ENCODE assay signal across 7 cellular contexts in the genomic region with DNA sequence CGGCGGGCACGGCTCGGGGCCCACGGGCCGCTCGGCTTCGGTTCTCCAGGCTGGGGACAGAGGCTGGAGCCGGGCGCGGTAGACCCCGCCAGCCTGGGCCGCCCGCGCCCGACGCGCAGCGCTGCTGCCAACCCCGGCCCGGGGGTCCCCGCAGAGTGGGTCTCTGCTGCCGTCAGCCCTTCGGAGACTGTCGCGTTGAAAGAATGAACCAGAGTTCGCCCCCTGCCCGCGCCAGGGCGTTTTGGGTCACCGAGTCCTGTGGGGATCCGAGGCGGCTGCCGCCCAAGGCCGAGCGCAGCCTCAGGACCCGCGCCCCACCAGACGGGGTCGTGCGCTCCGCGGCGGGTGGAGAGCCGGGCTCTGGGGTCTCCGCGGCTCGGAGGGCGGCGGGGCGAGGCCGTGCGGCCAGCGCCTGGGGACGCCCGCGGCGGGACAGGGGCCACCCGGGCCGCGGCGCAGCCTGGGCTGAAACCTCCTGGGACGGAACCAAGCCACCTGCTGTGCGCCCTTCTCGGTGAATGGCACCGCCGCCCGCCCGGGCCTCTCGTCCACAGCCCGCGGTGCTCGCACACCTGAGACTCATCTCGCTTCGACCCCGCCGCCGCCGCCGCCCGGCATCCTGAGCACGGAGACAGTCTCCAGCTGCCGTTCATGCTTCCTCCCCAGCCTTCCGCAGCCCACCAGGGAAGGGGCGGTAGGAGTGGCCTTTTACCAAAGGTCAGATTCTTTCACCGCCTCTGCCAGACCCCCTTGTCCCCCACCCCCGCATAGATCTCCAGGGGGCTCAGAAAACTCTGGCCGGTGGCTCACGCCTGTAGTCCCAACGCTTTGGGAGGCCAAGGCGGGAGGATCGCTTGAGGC. TPM values are rescaled to one million over a fixed set of nuclear protein-coding genes. Genes with fewer than 3 reads are reported as not detected.
DNase-seq lines count a peak whose midpoint lies in the region; ATAC-seq and TF ChIP-seq lines count a peak whose summit lies in the region.

No MANE protein-coding gene starts in this region.

- peaks cover 0 to 52% (median 23%) of the 10 kb centered on the region in 3 donors for H3K27me3 ChIP-seq in psoas muscle (ENCODE audit: insufficient read depth in 3 of 3, low read length in 2 of 3)

- H3K4me1 ChIP-seq in psoas muscle, result no peaks in the 10 kb centered on the region

- H3K36me3 ChIP-seq in psoas muscle (ENCODE audit: insufficient read depth in 1 of 2, low read depth in 1 of 2), result peaks cover 5 to 25% of the 10 kb centered on the region in 2 donors

- no peak for TF ChIP-seq CTCF in HFF-Myc (IDR thresholded peaks at IDR 0.05; ENCODE audit: low read depth, low read length, missing control alignments)
- TF ChIP-seq CTCF in foreskin fibroblast (IDR thresholded peaks at IDR 0.05; ENCODE audit: low read depth, low read length), result no peak
- TF ChIP-seq CTCF in psoas muscle (IDR thresholded peaks at IDR 0.05), result no peak

- intact Hi-C loops in psoas muscle (cut with DNase I), result loop anchor here in 1 of 2 donors (10.0 kb wide), 1 partner anchor 279 kb away; no protein-coding TSS in a partner anchor

- H3K4me3 ChIP-seq in HFF-Myc (replicated peaks; ENCODE audit: low read depth, low read length), result peak overlapping the region; percentile 45
- H3K4me3 ChIP-seq in foreskin fibroblast (ENCODE audit: low read depth in 1 of 2, low read length in 2 of 2), result peak overlapping the region; percentile 27 to 31
- peak overlapping the region; percentile 71 for H3K4me3 ChIP-seq in psoas muscle

- no peak overlapping the region for H3K27ac ChIP-seq in psoas muscle

- DNase-seq in HFF-Myc (ENCODE audit: extremely low read depth, low read depth) (no peak), foreskin fibroblast (peak in 1 of 2 donors; percentile 15), psoas muscle (no peak), NOMO-1 (lab: John Stamatoyannopoulos, UW; ENCODE audit: unreplicated experiment in 2 of 2) (no peak)
- peak; percentile 33 for DNase-seq in activated CD4-positive, alpha-beta T cell treated with anti-CD3 and anti-CD28 coated beads, Interleukin-2, amount 50 U/mL, for 1 hour

- ATAC-seq in psoas muscle (peak in 3 of 4 donors; percentile 19 to 26 (median 26)), HG03469 (IDR thresholded peaks at IDR 0.05; ENCODE audit: unreplicated experiment) (no peak), GM21390 (IDR thresholded peaks at IDR 0.05; ENCODE audit: unreplicated experiment) (no peak)

- 4 to 9% (median 6%) methylated on average over 47 to 92 of the region's 92 CpGs for WGBS in psoas muscle, 3 donors

- H3K9me3 ChIP-seq in psoas muscle, result no peaks in the 10 kb centered on the region

RNA-seq across cellular contexts. Expression of a gene that starts 0.7 kb away (rescaled TPM):
- total RNA-seq in psoas muscle, result under 1 TPM in 1 of 4 donors, not detected in 3; 0.38 TPM
- 1 to 10 TPM in 1 of 3 donors, under 1 TPM in 2; 0.30 to 1.3 (median 0.48) TPM for polyA plus RNA-seq in psoas muscle

RNA-seq across cellular contexts. Expression of a gene that starts 21.3 kb away (rescaled TPM):
- total RNA-seq in psoas muscle, result under 1 TPM in 3 of 4 donors, not detected in 1; 0.13 to 0.36 (median 0.32) TPM
- polyA plus RNA-seq in psoas muscle, result under 1 TPM in 2 of 3 donors, not detected in 1; 0.05 to 0.06 TPM

RNA-seq across cellular contexts. Expression of a gene that starts 21.7 kb away (rescaled TPM):
- total RNA-seq in psoas muscle, result 10 to 100 TPM; 24.4 to 35.3 (median 29.0) TPM
- 100 to 1,000 TPM in 1 of 3 donors, 10 to 100 TPM in 2; 39.7 to 109 (median 53.7) TPM for polyA plus RNA-seq in psoas muscle

RNA-seq across cellular contexts. Expression of a gene that starts 30.2 kb away (rescaled TPM):
- not detected for total RNA-seq in psoas muscle
- polyA plus RNA-seq in psoas muscle, result not detected

Comparison
In these comparisons a context has a peak if more than half of its experiments do, and no peak if none do; other contexts are left out.
1. ATAC-seq: peak in psoas muscle (3 of 4); none in HG03469 (single experiment) and GM21390 (single experiment).
2. Peak in every context shown above with its lines, with median percentiles within 50 percentile points of each other: H3K4me3 ChIP-seq.